In the genomic region with DNA sequence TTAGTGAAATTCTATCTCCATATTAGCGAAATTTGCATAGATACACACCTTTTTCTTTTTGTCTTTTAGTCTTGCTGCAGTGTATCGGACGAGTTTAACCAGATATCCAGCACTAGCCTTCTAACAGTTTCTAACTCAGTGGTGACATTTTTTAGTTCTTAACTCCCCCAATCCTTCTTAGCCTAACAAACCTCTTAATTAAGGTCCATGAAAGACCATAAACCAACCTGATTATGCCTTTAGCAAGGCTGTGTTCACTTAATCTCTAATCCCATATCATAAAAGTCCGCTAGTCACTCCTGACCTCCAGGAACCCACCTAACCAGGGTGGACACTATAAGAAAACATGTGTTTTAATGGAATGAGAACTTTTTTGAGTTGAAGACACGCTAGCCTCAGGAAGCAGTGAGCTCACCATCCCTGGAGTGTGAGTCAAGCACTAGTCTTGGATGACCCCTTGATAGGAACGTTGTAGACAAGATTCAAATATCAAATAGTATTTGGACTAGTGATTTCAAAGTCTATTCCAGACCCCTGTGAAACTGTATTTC, we compare ENCODE assay signal across 8 cellular contexts. TPM values are rescaled to one million over a fixed set of nuclear protein-coding genes. Genes with fewer than 3 reads are reported as not detected.
DNase-seq lines count a peak whose midpoint lies in the region; ATAC-seq, FAIRE-seq and TF ChIP-seq lines count a peak whose summit lies in the region.

No MANE protein-coding gene starts in this region.

- POLR2A ChIA-PET in activated naive CD8-positive, alpha-beta T cell treated with anti-CD3 and anti-CD28 coated beads, Interleukin-2, amount 10 ng/mL, durations not matched to agents 7 days and 5 days (lab: Charles Lee), result interaction anchor here (0.6 to 16.0 kb wide), 6 partner anchors 10 to 369 kb away, joined by 3 to 373 read pairs (median 163); a partner anchor contains a TSS
- POLR2A ChIA-PET in RWPE1 (lab: Yijun Ruan, JAX; ENCODE audit: low non-redundant PET), result no interaction called here

- H3K27ac Mint-ChIP-seq in activated naive CD8-positive, alpha-beta T cell treated with anti-CD3 and anti-CD28 coated beads, Interleukin-2, amount 10 ng/mL, durations not matched to agents 7 days and 5 days, result peak overlapping the region; percentile 94

- TF ChIP-seq RAD21 in Ishikawa (IDR thresholded peaks at IDR 0.05; ENCODE audit: low read depth), result no peak

- H3K4me3 Mint-ChIP-seq in activated naive CD8-positive, alpha-beta T cell treated with anti-CD3 and anti-CD28 coated beads, Interleukin-2, amount 10 ng/mL, durations not matched to agents 7 days and 5 days, result peak overlapping the region; percentile 92

- CTCF ChIA-PET in RWPE1 (lab: Yijun Ruan, JAX), result interaction anchor here (1.0 kb wide), 1 partner anchor 10 kb away, joined by 8 read pairs; no protein-coding TSS in a partner anchor

- peaks cover 50% of the 10 kb centered on the region for H3K36me3 Mint-ChIP-seq in activated naive CD8-positive, alpha-beta T cell treated with anti-CD3 and anti-CD28 coated beads, Interleukin-2, amount 10 ng/mL, durations not matched to agents 7 days and 5 days

- H3K27me3 Mint-ChIP-seq in activated naive CD8-positive, alpha-beta T cell treated with anti-CD3 and anti-CD28 coated beads, Interleukin-2, amount 10 ng/mL, durations not matched to agents 7 days and 5 days, result no peaks in the 10 kb centered on the region

- H3K27ac ChIP-seq in RWPE1, result no peak overlapping the region

- TF ChIP-seq CTCF in D721Med (IDR thresholded peaks at IDR 0.05; ENCODE audit: insufficient read depth, missing control alignments), result no peak
- TF ChIP-seq CTCF in RWPE1 (conservative IDR thresholded peaks at IDR 0.05; ENCODE audit: low read depth), result no peak

- no peak for ATAC-seq in activated naive CD8-positive, alpha-beta T cell treated with anti-CD3 and anti-CD28 coated beads, Interleukin-2, amount 10 ng/mL, durations not matched to agents 7 days and 5 days (ENCODE audit: low read depth)
- ATAC-seq in HG02884 (IDR thresholded peaks at IDR 0.05; ENCODE audit: unreplicated experiment), result no peak

- peaks cover 25% of the 10 kb centered on the region for H3K4me1 Mint-ChIP-seq in activated naive CD8-positive, alpha-beta T cell treated with anti-CD3 and anti-CD28 coated beads, Interleukin-2, amount 10 ng/mL, durations not matched to agents 7 days and 5 days

- H3K9me3 Mint-ChIP-seq in activated naive CD8-positive, alpha-beta T cell treated with anti-CD3 and anti-CD28 coated beads, Interleukin-2, amount 10 ng/mL, durations not matched to agents 7 days and 5 days, result no peaks in the 10 kb centered on the region

- DNase-seq in D721Med (ENCODE audit: insufficient read length, low spot score) (no peak), iris pigment epithelial cell (ENCODE audit: low read depth) (peak; percentile 87), stromal cell of bone marrow (ENCODE audit: low read depth) (peak; percentile 84), NCI-H1105 treated with DMSO at 0.1 percent for 48 hours (lab: John Stamatoyannopoulos, UW) (no peak), RWPE1 (ENCODE audit: low spot score) (no peak)
- DNase-seq in activated naive CD8-positive, alpha-beta T cell treated with anti-CD3 and anti-CD28 coated beads, Interleukin-2, amount 10 ng/mL, durations not matched to agents 7 days and 5 days, result no peak

- TF ChIP-seq EP300 in Ishikawa (IDR thresholded peaks at IDR 0.05; ENCODE audit: borderline replicate concordance), result no peak

- FAIRE-seq in D721Med (lab: Jason Lieb, UNC), result peak; percentile 85

TF ChIP-seq in Ishikawa, 13 proteins besides CTCF, POLR2A, EP300 and RAD21:
- TF ChIP-seq, protein P1, sequence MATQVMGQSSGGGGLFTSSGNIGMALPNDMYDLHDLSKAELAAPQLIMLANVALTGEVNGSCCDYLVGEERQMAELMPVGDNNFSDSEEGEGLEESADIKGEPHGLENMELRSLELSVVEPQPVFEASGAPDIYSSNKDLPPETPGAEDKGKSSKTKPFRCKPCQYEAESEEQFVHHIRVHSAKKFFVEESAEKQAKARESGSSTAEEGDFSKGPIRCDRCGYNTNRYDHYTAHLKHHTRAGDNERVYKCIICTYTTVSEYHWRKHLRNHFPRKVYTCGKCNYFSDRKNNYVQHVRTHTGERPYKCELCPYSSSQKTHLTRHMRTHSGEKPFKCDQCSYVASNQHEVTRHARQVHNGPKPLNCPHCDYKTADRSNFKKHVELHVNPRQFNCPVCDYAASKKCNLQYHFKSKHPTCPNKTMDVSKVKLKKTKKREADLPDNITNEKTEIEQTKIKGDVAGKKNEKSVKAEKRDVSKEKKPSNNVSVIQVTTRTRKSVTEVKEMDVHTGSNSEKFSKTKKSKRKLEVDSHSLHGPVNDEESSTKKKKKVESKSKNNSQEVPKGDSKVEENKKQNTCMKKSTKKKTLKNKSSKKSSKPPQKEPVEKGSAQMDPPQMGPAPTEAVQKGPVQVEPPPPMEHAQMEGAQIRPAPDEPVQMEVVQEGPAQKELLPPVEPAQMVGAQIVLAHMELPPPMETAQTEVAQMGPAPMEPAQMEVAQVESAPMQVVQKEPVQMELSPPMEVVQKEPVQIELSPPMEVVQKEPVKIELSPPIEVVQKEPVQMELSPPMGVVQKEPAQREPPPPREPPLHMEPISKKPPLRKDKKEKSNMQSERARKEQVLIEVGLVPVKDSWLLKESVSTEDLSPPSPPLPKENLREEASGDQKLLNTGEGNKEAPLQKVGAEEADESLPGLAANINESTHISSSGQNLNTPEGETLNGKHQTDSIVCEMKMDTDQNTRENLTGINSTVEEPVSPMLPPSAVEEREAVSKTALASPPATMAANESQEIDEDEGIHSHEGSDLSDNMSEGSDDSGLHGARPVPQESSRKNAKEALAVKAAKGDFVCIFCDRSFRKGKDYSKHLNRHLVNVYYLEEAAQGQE (IDR thresholded peaks at IDR 0.05; ENCODE audit: low read depth), result no peak
- no peak for TF ChIP-seq FOXM1 (IDR thresholded peaks at IDR 0.05; ENCODE audit: borderline replicate concordance, low read depth)
- TF ChIP-seq, protein P2, sequence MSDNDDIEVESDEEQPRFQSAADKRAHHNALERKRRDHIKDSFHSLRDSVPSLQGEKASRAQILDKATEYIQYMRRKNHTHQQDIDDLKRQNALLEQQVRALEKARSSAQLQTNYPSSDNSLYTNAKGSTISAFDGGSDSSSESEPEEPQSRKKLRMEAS (IDR thresholded peaks at IDR 0.05), result 0 out of 2 replicates have a peak, but pooled peaks have one; percentile 12
- no peak for TF ChIP-seq NFIC (IDR thresholded peaks at IDR 0.05)
- no peak for TF ChIP-seq EGR1 (IDR thresholded peaks at IDR 0.05)

RNA-seq across cellular contexts. Expression of a gene that starts 9.4 kb away (rescaled TPM):
- total RNA-seq in activated naive CD8-positive, alpha-beta T cell treated with anti-CD3 and anti-CD28 coated beads, Interleukin-2, amount 10 ng/mL, durations not matched to agents 7 days and 5 days, result 100 to 1,000 TPM; 135 to 136 TPM

RNA-seq across cellular contexts. Expression of a gene that starts 30.6 kb away (rescaled TPM):
- total RNA-seq in activated naive CD8-positive, alpha-beta T cell treated with anti-CD3 and anti-CD28 coated beads, Interleukin-2, amount 10 ng/mL, durations not matched to agents 7 days and 5 days, result 1 to 10 TPM; 7.7 to 8.0 TPM

RNA-seq across cellular contexts. Expression of a gene that starts 58.8 kb away (rescaled TPM):
- 10 to 100 TPM; 10.3 to 12.1 TPM for total RNA-seq in activated naive CD8-positive, alpha-beta T cell treated with anti-CD3 and anti-CD28 coated beads, Interleukin-2, amount 10 ng/mL, durations not matched to agents 7 days and 5 days

Comparison
In these comparisons a context has a peak if more than half of its experiments do, and no peak if none do; other contexts are left out.
1. DNase-seq: peak in iris pigment epithelial cell (single experiment) and stromal cell of bone marrow (single experiment); none in D721Med (single experiment), activated naive CD8-positive, alpha-beta T cell treated with anti-CD3 and anti-CD28 coated beads, Interleukin-2, amount 10 ng/mL, durations not matched to agents 7 days and 5 days (single experiment), NCI-H1105 treated with DMSO at 0.1 percent for 48 hours (single experiment) and RWPE1 (single experiment).